28 cellular contexts compared by ENCODE assay signal in genomic region chrX:150080497-150080896, GRCh38.
"Had no signal": no experiment of that assay in that cellular context is flagged by ENCODE, and none has a peak within 500 bp of the region (broad histone marks: within the 10 kb centered on the region; RNA-seq: fewer than 3 reads in every experiment).

No MANE protein-coding gene starts in this region.

- DNase-seq: activated B cell treated with CpG ODN at 0.5 μM for 24 hours; activated CD4-positive, alpha-beta memory T cell treated with anti-CD3 and anti-CD28 coated beads, Interleukin-2, amount 10 ng/mL, durations not matched to agents 7 days and 5 days; activated CD4-positive, alpha-beta T cell treated with anti-CD3 and anti-CD28 coated beads for 48 hours; activated CD4-positive, CD25-positive, alpha-beta regulatory T cell treated with anti-CD3 and anti-CD28 coated beads, Interleukin-2, amount 50 U/mL, for 72 hours; activated CD8-positive, alpha-beta memory T cell treated with anti-CD3 and anti-CD28 coated beads for 24 hours; activated CD8-positive, alpha-beta memory T cell treated with anti-CD3 and anti-CD28 coated beads, Interleukin-2, amount 10 ng/mL, durations not matched to agents 7 days and 5 days; activated CD8-positive, alpha-beta memory T cell treated with anti-CD3 and anti-CD28 coated beads, Interleukin-2, amount 50 U/mL, for 48 hours; activated effector memory CD4-positive, alpha-beta T cell treated with Interleukin-2 at 50 U/mL for 16 hours; activated naive CD4-positive, alpha-beta T cell treated with anti-CD3 and anti-CD28 coated beads, Interleukin-2, amount 10 ng/mL, durations not matched to agents 7 days and 5 days; activated naive CD8-positive, alpha-beta T cell treated with anti-CD3 and anti-CD28 coated beads, Interleukin-2, amount 50 U/mL, for 24 hours; activated T-cell treated with anti-CD3 and anti-CD28 coated beads, Interleukin-2, amount 50 U/mL, for 48 hours; amniotic stem cell; aorta; NCI-H1105 treated with DMSO at 0.1 percent for 48 hours; NCI-H1436; NCI-H1694; NCI-H2029; NCI-H345; NCI-H524 treated with DMSO at 0.1 percent for 48 hours; NK-92 treated with Interleukin-12 subunit alpha and Interleukin-12 subunit beta, amount 100 ng/mL, for 24 hours; PC-3; Peyer's patch; SIG-M5; SW 1271; T-helper 1 cell; T-helper 2 cell; T-helper 9 cell had no signal

- ATAC-seq: activated CD8-positive, alpha-beta memory T cell treated with anti-CD3 and anti-CD28 coated beads, Interleukin-2, amount 10 ng/mL, durations not matched to agents 7 days and 5 days; activated naive CD8-positive, alpha-beta T cell treated with anti-CD3 and anti-CD28 coated beads, Interleukin-2, amount 50 U/mL, for 24 hours; PC-3; Right ventricle myocardium inferior had no signal
